28 cellular contexts compared by ENCODE assay signal in the genomic region with DNA sequence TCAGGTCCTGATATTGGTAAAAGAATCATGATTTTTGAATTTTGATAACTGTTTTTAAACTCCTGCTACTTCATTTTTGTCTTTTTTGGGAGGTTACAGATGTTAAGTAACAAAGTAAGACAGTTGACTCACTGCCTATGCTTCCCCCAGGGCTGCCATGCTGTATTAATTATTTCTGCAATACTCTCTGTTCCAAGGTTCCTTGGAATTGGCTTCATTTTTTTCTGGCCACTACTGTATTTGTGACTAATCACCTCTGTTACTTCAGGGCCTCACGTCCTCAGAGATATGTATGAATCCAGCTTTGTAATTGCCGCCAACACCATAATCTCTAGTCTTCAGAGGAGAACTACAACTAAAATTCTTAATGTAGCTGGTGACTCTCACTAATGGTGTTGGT.
"Had no signal": no experiment of that assay in that cellular context is flagged by ENCODE, and none has a peak within 500 bp of the region (broad histone marks: within the 10 kb centered on the region; RNA-seq: fewer than 3 reads in every experiment).

No MANE protein-coding gene starts in this region.

- H3K9me3 ChIP-seq: body of pancreas, colonic mucosa, heart right ventricle, lower lobe of right lung, pancreas, prostate gland, uterus had no signal

- H3K27ac ChIP-seq: body of pancreas, colonic mucosa, dorsolateral prefrontal cortex, foreskin keratinocyte, heart right ventricle, lower lobe of right lung, pancreas, prostate gland, uterus, WERI-Rb-1 had no signal

- H3K36me3 ChIP-seq: colonic mucosa, heart right ventricle, lower lobe of right lung, pancreas, prostate gland, uterus, WERI-Rb-1 had no signal

- H3K27me3 ChIP-seq: body of pancreas, colonic mucosa, dorsolateral prefrontal cortex, foreskin keratinocyte, heart right ventricle, pancreas, uterus had no signal

- ATAC-seq: activated CD4-positive, CD25-positive, alpha-beta regulatory T cell treated with anti-CD3 and anti-CD28 coated beads, Interleukin-2, amount 50 U/mL, for 24 hours; body of pancreas; foreskin keratinocyte; lower lobe of right lung; naive thymus-derived CD8-positive, alpha-beta T cell; stimulated activated naive CD8-positive, alpha-beta T cell treated with anti-CD3 and anti-CD28 coated beads, Interleukin-15, Interleukin-2, amounts not matched to agents 100 U/mL and 50 U/mL, for 24 hours; T-helper 17 cell had no signal

- DNase-seq: activated CD4-positive, alpha-beta memory T cell treated with anti-CD3 and anti-CD28 coated beads for 36 hours; activated CD4-positive, alpha-beta T cell treated with anti-CD3 and anti-CD28 coated beads, Interleukin-2, amount 10 ng/mL, durations not matched to agents 24 days and 14 days; activated CD8-positive, alpha-beta memory T cell treated with anti-CD3 and anti-CD28 coated beads, Interleukin-2, amount 50 U/mL, for 4 hours; activated gamma-delta T cell treated with Interleukin-2 at 50 U/mL for 16 hours; activated naive CD4-positive, alpha-beta T cell treated with anti-CD3 and anti-CD28 coated beads, Interleukin-2, amount 50 U/mL, for 16 hours; activated T-cell treated with anti-CD3 and anti-CD28 coated beads, Interleukin-2, amount 50 U/mL, for 1 hour; anterior cingulate cortex; body of pancreas; cerebellar nuclear complex; colonic mucosa; dorsolateral prefrontal cortex; effector memory CD4-positive, alpha-beta T cell; foreskin keratinocyte; heart right ventricle; lower lobe of right lung; mesenchymal stem cell; naive thymus-derived CD8-positive, alpha-beta T cell; nucleus accumbens; pancreas; stimulated activated CD4-positive, alpha-beta T cell treated with anti-CD3 and anti-CD28 coated beads, Interleukin-4, amount 100 ng/mL, for 1 hour; stimulated activated naive CD8-positive, alpha-beta T cell treated with anti-CD3 and anti-CD28 coated beads, Interleukin-15, Interleukin-2, amounts not matched to agents 100 U/mL and 50 U/mL, for 24 hours; SW 1271; T-helper 17 cell; T1000; uterus; WERI-Rb-1 had no signal

- H3K4me1 ChIP-seq: body of pancreas, colonic mucosa, foreskin keratinocyte, heart right ventricle, lower lobe of right lung, pancreas, prostate gland, uterus had no signal

- H3K4me3 ChIP-seq: body of pancreas, colonic mucosa, dorsolateral prefrontal cortex, heart right ventricle, lower lobe of right lung, pancreas, prostate gland, uterus had no signal
